1 cellular context compared by ENCODE assay signal in genomic region chr1:50985094-50985493, GRCh38.
TF ChIP-seq lines count a peak whose summit lies in the region.

No MANE protein-coding gene starts in this region.

TF ChIP-seq in HEK293, 187 proteins besides CTCF, POLR2A, EP300 and RAD21 (continued from another document):
- no peak for TF ChIP-seq INSM2 (tag by site-specific recombination; IDR thresholded peaks at IDR 0.05)
- peak; percentile 78 for TF ChIP-seq ZNF366 (tag by site-specific recombination; conservative IDR thresholded peaks at IDR 0.05)
- TF ChIP-seq TSHZ1 (tag by site-specific recombination; IDR thresholded peaks at IDR 0.05; ENCODE audit: borderline replicate concordance): 0 out of 2 replicates have a peak, but pooled peaks have one; percentile 14
- no peak for TF ChIP-seq REST (tag by site-specific recombination; IDR thresholded peaks at IDR 0.05)
- TF ChIP-seq HIC1 (tag by site-specific recombination; IDR thresholded peaks at IDR 0.05): 0 out of 2 replicates have a peak, but pooled peaks have one; percentile 14
- no peak for TF ChIP-seq GLIS1 (tag by site-specific recombination; IDR thresholded peaks at IDR 0.05)
TF ChIP-seq in HEK293: peak in this region for 25.
